8 cellular contexts compared by ENCODE assay signal in genomic region chr14:39433452-39433813, GRCh38. TPM values are rescaled to one million over a fixed set of nuclear protein-coding genes. Genes with fewer than 3 reads are reported as not detected.
DNase-seq lines count a peak whose midpoint lies in the region; ATAC-seq, FAIRE-seq and TF ChIP-seq lines count a peak whose summit lies in the region.

No MANE protein-coding gene starts in this region.

- no peak for TF ChIP-seq CTCF in CD4-positive, alpha-beta T cell (IDR thresholded peaks at IDR 0.05)
- no peak for TF ChIP-seq CTCF in neural cell (IDR thresholded peaks at IDR 0.05; ENCODE audit: poor library complexity, severe bottlenecking)

- TF ChIP-seq POLR2A in GM12891 (IDR thresholded peaks at IDR 0.05; ENCODE audit: low read depth, low read length), result no peak

- H3K4me1 ChIP-seq in effector memory CD4-positive, alpha-beta T cell (ENCODE audit: control insufficient read depth, insufficient read depth, low read length, poor library complexity, severe bottlenecking), result peaks cover 23% of the 10 kb centered on the region

- H3K4me2 ChIP-seq in neural cell (ENCODE audit: low read length), result peak overlapping the region; percentile 98

- no peak for ATAC-seq in CD4-positive, alpha-beta T cell (ENCODE audit: poor library complexity)
- ATAC-seq in activated CD4-positive, CD25-positive, alpha-beta regulatory T cell treated with anti-CD3 and anti-CD28 coated beads, Interleukin-2, amount 50 U/mL, for 24 hours, result no peak

- peaks cover 32% of the 10 kb centered on the region for H3K36me3 Mint-ChIP-seq in CD4-positive, alpha-beta T cell (ENCODE audit: low read depth)

- H3K27me3 Mint-ChIP-seq in CD4-positive, alpha-beta T cell, result no peaks in the 10 kb centered on the region

- FAIRE-seq in GM12891 (lab: Jason Lieb, UNC), result no peak

- peak overlapping the region; percentile 99 for H3K4me3 Mint-ChIP-seq in CD4-positive, alpha-beta T cell

- no peaks in the 10 kb centered on the region for H3K27me3 ChIP-seq in CD4-positive, alpha-beta T cell (ENCODE audit: control insufficient read depth, insufficient read depth, low read length)
- no peaks in the 10 kb centered on the region for H3K27me3 ChIP-seq in effector memory CD4-positive, alpha-beta T cell (replicated peaks; ENCODE audit: control insufficient read depth, insufficient read depth, low read length, poor library complexity, severe bottlenecking)
- no peaks in the 10 kb centered on the region for H3K27me3 ChIP-seq in neural cell (ENCODE audit: insufficient read depth, low read depth, low read length)

- TF ChIP-seq EP300 in neural cell (conservative IDR thresholded peaks at IDR 0.05; ENCODE audit: poor library complexity, severe bottlenecking), result no peak

- H3F3A ChIP-seq in neural cell (ENCODE audit: insufficient read depth, low read length, poor library complexity, severe bottlenecking), result peaks cover 5% of the 10 kb centered on the region

- peaks cover 8% of the 10 kb centered on the region for H4K20me1 ChIP-seq in neural cell (ENCODE audit: insufficient read depth)

- CTCF ChIA-PET in CD4-positive, alpha-beta T cell (lab: Charles Lee), result no interaction called here

- peaks cover 38% of the 10 kb centered on the region for H3K4me1 Mint-ChIP-seq in CD4-positive, alpha-beta T cell (ENCODE audit: low read depth)

- peak overlapping the region; percentile 80 for H3K4me3 ChIP-seq in effector memory CD4-positive, alpha-beta T cell (ENCODE audit: insufficient read depth, low read depth, low read length, poor library complexity, severe bottlenecking)
- H3K4me3 ChIP-seq in neural cell (ENCODE audit: low read length), result peak overlapping the region; percentile 79

- H3K9me2 ChIP-seq in neural cell (ENCODE audit: insufficient read depth, low read length), result no peaks in the 10 kb centered on the region

- H3K36me3 ChIP-seq in effector memory CD4-positive, alpha-beta T cell (ENCODE audit: control insufficient read depth, insufficient read depth, low read length), result no peaks in the 10 kb centered on the region
- H3K36me3 ChIP-seq in neural cell (ENCODE audit: insufficient read depth, low read length), result no peaks in the 10 kb centered on the region

- no peak for DNase-seq in CD4-positive, alpha-beta T cell
- peak; percentile 29 for DNase-seq in NCI-H1105 treated with DMSO at 0.1 percent for 48 hours (lab: John Stamatoyannopoulos, UW)
- DNase-seq in effector memory CD4-positive, alpha-beta T cell, result no peak
- DNase-seq in GM12891 (ENCODE audit: insufficient read length, low spot score), result no peak
- no peak for DNase-seq in SHP77 (lab: John Stamatoyannopoulos, UW)
- DNase-seq in HuH-7.5 (ENCODE audit: low spot score), result no peak

- H3K79me2 ChIP-seq in neural cell (replicated peaks; ENCODE audit: insufficient read depth, low read length), result peaks cover 31% of the 10 kb centered on the region

- POLR2A ChIA-PET in CD4-positive, alpha-beta T cell (lab: Charles Lee), result interaction anchor here (2.3 to 4.6 kb wide), 8 partner anchors 13 to 330 kb away, joined by 14 to 99 read pairs (median 38); partner anchors contain the start of genes GEMIN2, PNN, SEC23A and TRAPPC6B

- no peak overlapping the region for H3K27ac ChIP-seq in CD4-positive, alpha-beta T cell (ENCODE audit: low read depth, low read length)
- H3K27ac ChIP-seq in effector memory CD4-positive, alpha-beta T cell (ENCODE audit: insufficient read depth, low read length, poor library complexity, severe bottlenecking), result peak overlapping the region; percentile 100
- peak overlapping the region; percentile 86 for H3K27ac ChIP-seq in neural cell (ENCODE audit: low read length)

- peak overlapping the region; percentile 65 for H2AFZ ChIP-seq in neural cell (ENCODE audit: low read depth, low read length)

- TF ChIP-seq RAD21 in neural cell (conservative IDR thresholded peaks at IDR 0.05), result no peak

- no peaks in the 10 kb centered on the region for H3K9me3 ChIP-seq in CD4-positive, alpha-beta T cell (ENCODE audit: control insufficient read depth, low read length)
- H3K9me3 ChIP-seq in effector memory CD4-positive, alpha-beta T cell (ENCODE audit: control insufficient read depth, low read length), result no peaks in the 10 kb centered on the region
- no peaks in the 10 kb centered on the region for H3K9me3 ChIP-seq in neural cell (ENCODE audit: low read length)

- H3K27ac Mint-ChIP-seq in CD4-positive, alpha-beta T cell, result peak overlapping the region; percentile 100

- H3K9me3 Mint-ChIP-seq in CD4-positive, alpha-beta T cell, result no peaks in the 10 kb centered on the region

- intact Hi-C loops in CD4-positive, alpha-beta T cell (cut with DNase I, micrococcal nuclease), result loop anchor here (2.0 to 5.0 kb wide), 2 partner anchors 256 to 259 kb away; partner anchors contain the start of gene PNN (in 2 of the 2)

- peak overlapping the region; percentile 81 for H3K9ac ChIP-seq in neural cell (ENCODE audit: low read length)

TF ChIP-seq in neural cell, 6 proteins besides CTCF, POLR2A, EP300 and RAD21:
- no peak for TF ChIP-seq MXI1 (conservative IDR thresholded peaks at IDR 0.05; ENCODE audit: poor library complexity, severe bottlenecking)
- TF ChIP-seq REST (IDR thresholded peaks at IDR 0.05; ENCODE audit: borderline replicate concordance), result no peak
- no peak for TF ChIP-seq SMC3 (conservative IDR thresholded peaks at IDR 0.05; ENCODE audit: poor library complexity)
- no peak for TF ChIP-seq EZH2 (IDR thresholded peaks at IDR 0.05; ENCODE audit: borderline replicate concordance, insufficient read depth, low read length, poor library complexity, severe bottlenecking)
- TF ChIP-seq POLR2AphosphoS5 (IDR thresholded peaks at IDR 0.05), result no peak
- TF ChIP-seq TAF1 (IDR thresholded peaks at IDR 0.05; ENCODE audit: low read depth), result no peak

TF ChIP-seq in GM12891, 5 proteins besides CTCF, POLR2A, EP300 and RAD21:
- no peak for TF ChIP-seq POLR2AphosphoS5 (IDR thresholded peaks at IDR 0.05; ENCODE audit: low read depth, low read length)

RNA-seq across cellular contexts. Expression of gene FBXO33, which starts 1.2 kb away (rescaled TPM):
- 10 to 100 TPM; 94.6 to 97.4 TPM for total RNA-seq in CD4-positive, alpha-beta T cell
- polyA plus RNA-seq in neural cell, result 29.0 and 32.0 TPM in 2 replicates
- polyA minus RNA-seq in neural cell, result 29.2 and 33.6 TPM in 2 replicates
- polyA plus RNA-seq in GM12891 (2012; ENCODE audit: low read depth, missing spikeins), result 11.2 TPM
